Comparison of ENCODE assay signal across 16 cellular contexts in genomic region chr5:143047091-143047490, GRCh38.
"Had no signal": no experiment of that assay in that cellular context is flagged by ENCODE, and none has a peak within 500 bp of the region (broad histone marks: within the 10 kb centered on the region; RNA-seq: fewer than 3 reads in every experiment).

No MANE protein-coding gene starts in this region.

- H3K9me3 Mint-ChIP-seq: memory B cell; natural killer cell; stimulated activated memory B cell treated with anti-CD40 and anti-IgM and Interleukin-4, amounts not matched to agents 10 μg/mL and 1 μg/mL and 100 μg/mL, for 72 hours; stimulated activated naive CD8-positive, alpha-beta T cell treated with anti-CD3 and anti-CD28 coated beads, Interleukin-15, Interleukin-2, amounts not matched to agents 100 ng/mL and 50 ng/mL, for 24 hours had no signal

- H3K27ac Mint-ChIP-seq: memory B cell; stimulated activated memory B cell treated with anti-CD40 and anti-IgM and Interleukin-4, amounts not matched to agents 10 μg/mL and 1 μg/mL and 100 μg/mL, for 72 hours; stimulated activated naive CD8-positive, alpha-beta T cell treated with anti-CD3 and anti-CD28 coated beads, Interleukin-15, Interleukin-2, amounts not matched to agents 100 ng/mL and 50 ng/mL, for 24 hours had no signal

- DNase-seq: cortex of kidney; kidney; natural killer cell; occipital lobe; ovary; posterior cingulate gyrus; psoas muscle; right cardiac atrium; sigmoid colon; stimulated activated CD4-positive, alpha-beta T cell treated with anti-CD3 and anti-CD28 coated beads, Interleukin-2, amount 100 ng/mL, for 24 hours; stimulated activated CD4-positive, alpha-beta T cell treated with anti-CD3 and anti-CD28 coated beads, Interleukin-4, amount 100 ng/mL, for 24 hours; transverse colon had no signal

- H3K4me1 Mint-ChIP-seq: memory B cell; stimulated activated memory B cell treated with anti-CD40 and anti-IgM and Interleukin-4, amounts not matched to agents 10 μg/mL and 1 μg/mL and 100 μg/mL, for 72 hours had no signal

- ATAC-seq: left lobe of liver; natural killer cell; psoas muscle; right cardiac atrium; stimulated activated memory B cell treated with anti-CD40 and anti-IgM and Interleukin-4, amounts not matched to agents 10 μg/mL and 1 μg/mL and 100 μg/mL, for 72 hours had no signal

- H3K4me3 Mint-ChIP-seq: memory B cell; natural killer cell; stimulated activated memory B cell treated with anti-CD40 and anti-IgM and Interleukin-4, amounts not matched to agents 10 μg/mL and 1 μg/mL and 100 μg/mL, for 72 hours; stimulated activated naive CD8-positive, alpha-beta T cell treated with anti-CD3 and anti-CD28 coated beads, Interleukin-15, Interleukin-2, amounts not matched to agents 100 ng/mL and 50 ng/mL, for 24 hours had no signal

- H3K27me3 Mint-ChIP-seq: memory B cell; stimulated activated memory B cell treated with anti-CD40 and anti-IgM and Interleukin-4, amounts not matched to agents 10 μg/mL and 1 μg/mL and 100 μg/mL, for 72 hours; stimulated activated naive CD8-positive, alpha-beta T cell treated with anti-CD3 and anti-CD28 coated beads, Interleukin-15, Interleukin-2, amounts not matched to agents 100 ng/mL and 50 ng/mL, for 24 hours had no signal
